10 cellular contexts compared by ENCODE assay signal in genomic region chr6:42748241-42748898, GRCh38. TPM values are rescaled to one million over a fixed set of nuclear protein-coding genes. Genes with fewer than 3 reads are reported as not detected.
A peak's percentile ranks its signal among the peaks of the same experiment; 100 is the strongest.
DNase-seq lines count a peak whose midpoint lies in the region; ATAC-seq and TF ChIP-seq lines count a peak whose summit lies in the region.
"Had no signal": no experiment of that assay in that cellular context is flagged by ENCODE, and none has a peak within 500 bp of the region (broad histone marks: within the 10 kb centered on the region; RNA-seq: fewer than 3 reads in every experiment).

No MANE protein-coding gene starts in this region.

- H3K27me3 ChIP-seq in DND-41 (ENCODE audit: insufficient read depth, low read length, poor library complexity) (no peaks in the 10 kb centered on the region), osteoblast (ENCODE audit: insufficient read depth, low read length) (no peaks in the 10 kb centered on the region)
- H3K27me3 ChIP-seq: ascending aorta had no signal

- no peak overlapping the region for H3K27ac ChIP-seq in DND-41 (ENCODE audit: low read length)
- H3K27ac ChIP-seq in coronary artery: peak overlapping the region; percentile 21 to 29
- H3K27ac ChIP-seq in osteoblast (ENCODE audit: low read depth, low read length): no peak overlapping the region

- H3K4me3 ChIP-seq in DND-41 (ENCODE audit: low read depth in 1 of 2, low read length in 2 of 2): no peak overlapping the region
- H3K4me3 ChIP-seq in coronary artery: peak overlapping the region; percentile 40
- H3K4me3 ChIP-seq in osteoblast (ENCODE audit: insufficient read depth, low read length): no peak overlapping the region

- H3K4me2 ChIP-seq in DND-41 (ENCODE audit: insufficient read depth, low read length): peak overlapping the region; percentile 93
- peak overlapping the region; percentile 93 for H3K4me2 ChIP-seq in osteoblast (ENCODE audit: insufficient read depth, low read length)

- H3K9me3 ChIP-seq in DND-41 (ENCODE audit: insufficient read depth, low read length, severe bottlenecking) (no peaks in the 10 kb centered on the region), osteoblast (ENCODE audit: low read depth, low read length) (no peaks in the 10 kb centered on the region)
- H3K9me3 ChIP-seq: ascending aorta had no signal

- H3K4me1 ChIP-seq in DND-41 (ENCODE audit: insufficient read depth, low read length) (peaks cover 36% of the 10 kb centered on the region), osteoblast (ENCODE audit: insufficient read depth, low read length) (peaks cover 19% of the 10 kb centered on the region)

- no peak for ATAC-seq in DND-41 (ENCODE audit: insufficient read depth, low read depth)
- no peak for ATAC-seq in HG03342 (IDR thresholded peaks at IDR 0.05; ENCODE audit: unreplicated experiment)
- no peak for ATAC-seq in GM19035 (IDR thresholded peaks at IDR 0.05; ENCODE audit: unreplicated experiment)

- DNase-seq in DND-41 (no peak), NCI-H69 (lab: John Stamatoyannopoulos, UW) (peak; percentile 49), coronary artery (ENCODE audit: low spot score) (no peak), osteoblast (ENCODE audit: insufficient read length, low spot score, missing footprints) (peak; percentile 78), NCI-H1092 (lab: John Stamatoyannopoulos, UW) (no peak)
- no peak for DNase-seq in NK-92 treated with Interleukin-12 subunit alpha and Interleukin-12 subunit beta, amount 100 ng/mL, for 24 hours (lab: John Stamatoyannopoulos, UW)

- H4K20me1 ChIP-seq in DND-41 (ENCODE audit: insufficient read depth, low read length) (peaks cover 18% of the 10 kb centered on the region), osteoblast (ENCODE audit: insufficient read depth, low read length) (peaks cover 12% of the 10 kb centered on the region)

- H2AFZ ChIP-seq in DND-41 (ENCODE audit: low read depth, low read length) (no peak overlapping the region), osteoblast (ENCODE audit: low read length) (no peak overlapping the region)

- TF ChIP-seq CTCF in DND-41 (IDR thresholded peaks at IDR 0.05; ENCODE audit: borderline replicate concordance, extremely low read depth, low read length, poor library complexity, severe bottlenecking) (no peak), coronary artery (IDR thresholded peaks at IDR 0.05) (no peak), osteoblast (IDR thresholded peaks at IDR 0.05; ENCODE audit: extremely low read depth, low read depth, low read length) (no peak)

- H3K36me3 ChIP-seq in DND-41 (ENCODE audit: insufficient read depth, low read length): peaks cover 3% of the 10 kb centered on the region; the same call in 1 of the 2 replicates
- no peaks in the 10 kb centered on the region for H3K36me3 ChIP-seq in osteoblast (ENCODE audit: insufficient read depth, low read length)
- H3K36me3 ChIP-seq: ascending aorta had no signal

- H3K79me2 ChIP-seq in DND-41 (ENCODE audit: insufficient read depth, low read length): peaks cover 21% of the 10 kb centered on the region
- H3K79me2 ChIP-seq in osteoblast (ENCODE audit: insufficient read depth, low read length): peaks cover 22% of the 10 kb centered on the region

- H3K9ac ChIP-seq in DND-41 (ENCODE audit: low read depth, low read length): peak overlapping the region; percentile 70; the same call in 1 of the 2 replicates

RNA-seq across cellular contexts. Expression of gene TBCC, which starts 2.5 kb away (rescaled TPM):
- 30.9 and 33.7 TPM in 2 replicates for total RNA-seq in osteoblast

RNA-seq across cellular contexts. Expression of gene PRPH2, which starts 26.0 kb away (rescaled TPM):
- 3.3 and 3.8 TPM in 2 replicates for total RNA-seq in osteoblast
- total RNA-seq: SK-MEL-5 had no signal

RNA-seq across cellular contexts. Expression of gene BICRAL, which starts 33.5 kb away (rescaled TPM):
- total RNA-seq in osteoblast: 9.4 TPM in 2 replicates

Comparison
In these comparisons a context has a peak if more than half of its experiments do, and no peak if none do; other contexts are left out.
1. DNase-seq: peak in NCI-H69 (single experiment) and osteoblast (single experiment); none in DND-41 (single experiment), coronary artery (single experiment), NK-92 treated with Interleukin-12 subunit alpha and Interleukin-12 subunit beta, amount 100 ng/mL, for 24 hours (single experiment) and NCI-H1092 (single experiment).
2. H3K27ac ChIP-seq: peak in coronary artery (2 of 2); none in DND-41 (single experiment) and osteoblast (single experiment).